ENCODE assay signal across 1 cellular context in genomic region chr17:82292251-82293154, GRCh38.
TF ChIP-seq lines count a peak whose summit lies in the region.

No MANE protein-coding gene starts in this region.

TF ChIP-seq in GM12878, 131 proteins besides CTCF, POLR2A, EP300 and RAD21 (continued from another document):
- TF ChIP-seq RUNX3 (IDR thresholded peaks at IDR 0.05; ENCODE audit: low read length) (peak; percentile 90), SP1 (IDR thresholded peaks at IDR 0.05; ENCODE audit: low read depth, low read length) (peak; percentile 86), BACH1 (IDR thresholded peaks at IDR 0.05; ENCODE audit: borderline replicate concordance) (peak; percentile 68; the same call in 1 of the 2 replicates)
- TF ChIP-seq, protein P1, sequence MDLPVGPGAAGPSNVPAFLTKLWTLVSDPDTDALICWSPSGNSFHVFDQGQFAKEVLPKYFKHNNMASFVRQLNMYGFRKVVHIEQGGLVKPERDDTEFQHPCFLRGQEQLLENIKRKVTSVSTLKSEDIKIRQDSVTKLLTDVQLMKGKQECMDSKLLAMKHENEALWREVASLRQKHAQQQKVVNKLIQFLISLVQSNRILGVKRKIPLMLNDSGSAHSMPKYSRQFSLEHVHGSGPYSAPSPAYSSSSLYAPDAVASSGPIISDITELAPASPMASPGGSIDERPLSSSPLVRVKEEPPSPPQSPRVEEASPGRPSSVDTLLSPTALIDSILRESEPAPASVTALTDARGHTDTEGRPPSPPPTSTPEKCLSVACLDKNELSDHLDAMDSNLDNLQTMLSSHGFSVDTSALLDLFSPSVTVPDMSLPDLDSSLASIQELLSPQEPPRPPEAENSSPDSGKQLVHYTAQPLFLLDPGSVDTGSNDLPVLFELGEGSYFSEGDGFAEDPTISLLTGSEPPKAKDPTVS (IDR thresholded peaks at IDR 0.05; ENCODE audit: low read depth, low read length): no peak
